8 cellular contexts compared by ENCODE assay signal in the genomic region with DNA sequence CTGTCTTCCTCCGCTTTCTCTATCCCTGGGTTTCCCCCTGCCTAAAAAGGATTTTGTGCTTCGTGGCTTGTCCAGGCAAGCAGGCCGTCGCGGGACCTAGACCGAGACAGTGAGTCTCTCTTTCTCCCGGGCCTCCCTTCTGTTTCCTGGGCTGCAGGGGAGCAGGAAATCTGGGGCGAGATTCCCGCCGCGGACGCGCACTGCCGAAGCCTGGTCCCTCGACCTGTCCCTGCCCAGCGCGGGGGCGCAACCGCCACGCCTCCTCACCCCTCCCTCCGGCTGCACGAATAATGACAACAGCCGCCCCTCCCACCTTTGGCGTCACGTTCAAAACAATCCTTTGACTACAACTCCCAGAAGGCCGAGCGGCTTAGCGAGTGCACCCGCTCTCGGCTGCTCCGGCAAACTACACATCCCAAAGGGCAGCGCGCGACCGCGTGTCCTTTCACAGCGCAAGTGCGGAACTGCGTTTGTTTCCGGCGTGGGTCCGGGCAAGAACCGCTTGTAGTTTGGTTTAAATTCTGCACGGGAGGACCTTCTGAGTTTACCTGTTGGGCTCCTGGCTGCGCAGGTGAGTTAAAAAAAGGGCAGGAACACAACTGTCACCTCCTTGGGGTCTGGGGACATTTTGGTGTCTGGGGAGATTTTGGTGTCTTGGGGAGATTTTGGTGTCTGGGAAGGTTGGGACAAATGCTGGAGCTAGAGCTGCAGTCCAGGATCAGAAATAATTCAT. TPM values are rescaled to one million over a fixed set of nuclear protein-coding genes. Genes with fewer than 3 reads are reported as not detected.
A peak's percentile ranks its signal among the peaks of the same experiment; 100 is the strongest.
DNase-seq lines count a peak whose midpoint lies in the region; ATAC-seq and TF ChIP-seq lines count a peak whose summit lies in the region.

CLP1 (plus strand) TSS at position 473 of the 733 bp plus-strand sequence. CDS start 1,715 bp downstream, outside the sequence.

- peak; percentile 99 for DNase-seq in ELF-1 (ENCODE audit: low read depth, low spot score)
- DNase-seq in H7 = peak; percentile 97
- peak; percentile 99 for DNase-seq in M059J (ENCODE audit: low read depth)
- peak; percentile 84 to 93 for DNase-seq in SHP77 (lab: John Stamatoyannopoulos, UW)
- DNase-seq in activated effector memory CD4-positive, alpha-beta T cell treated with Interleukin-2 at 50 U/mL for 16 hours = peak; percentile 96
- peak; percentile 98 for DNase-seq in fibroblast of the aortic adventitia (ENCODE audit: low read depth)
- peak; percentile 99 for DNase-seq in nephron progenitor cell
- peak; percentile 95 to 98 for DNase-seq in stimulated activated naive CD8-positive, alpha-beta T cell treated with anti-CD3 and anti-CD28 coated beads, Interleukin-15, amount 100 ng/mL, for 72 hours

- no peaks in the 10 kb centered on the region for H3K9me3 Mint-ChIP-seq in nephron progenitor cell
- H3K9me3 Mint-ChIP-seq in stimulated activated naive CD8-positive, alpha-beta T cell treated with anti-CD3 and anti-CD28 coated beads, Interleukin-15, amount 100 ng/mL, for 72 hours = no peaks in the 10 kb centered on the region

- H3K27me3 ChIP-seq in H7 (ENCODE audit: control insufficient read depth, insufficient read depth, low read length) = peaks cover 2% of the 10 kb centered on the region; the same call in 1 of the 2 replicates

- TF ChIP-seq CTCF in fibroblast of the aortic adventitia (IDR thresholded peaks at IDR 0.05; ENCODE audit: insufficient read depth, low read length) = no peak
- TF ChIP-seq CTCF in nephron progenitor cell (IDR thresholded peaks at IDR 0.05) = no peak

- peaks cover 13% of the 10 kb centered on the region for H3K36me3 ChIP-seq in H7 (replicated peaks; ENCODE audit: control insufficient read depth, insufficient read depth, low read length)

- peaks cover 6% of the 10 kb centered on the region for H3K27me3 Mint-ChIP-seq in nephron progenitor cell (ENCODE audit: low read depth, poor library complexity)
- no peaks in the 10 kb centered on the region for H3K27me3 Mint-ChIP-seq in stimulated activated naive CD8-positive, alpha-beta T cell treated with anti-CD3 and anti-CD28 coated beads, Interleukin-15, amount 100 ng/mL, for 72 hours

- peaks cover 33% of the 10 kb centered on the region for H3K4me1 Mint-ChIP-seq in nephron progenitor cell
- H3K4me1 Mint-ChIP-seq in stimulated activated naive CD8-positive, alpha-beta T cell treated with anti-CD3 and anti-CD28 coated beads, Interleukin-15, amount 100 ng/mL, for 72 hours = peaks cover 54% of the 10 kb centered on the region

- H3K4me3 ChIP-seq in H7 (ENCODE audit: insufficient read depth, low read depth, low read length) = peak within 1 kb of the TSS; percentile 55
- H3K4me3 ChIP-seq in fibroblast of the aortic adventitia (ENCODE audit: low read depth, low read length) = peak within 1 kb of the TSS; percentile 78

- ATAC-seq in stimulated activated naive CD8-positive, alpha-beta T cell treated with anti-CD3 and anti-CD28 coated beads, Interleukin-15, amount 100 ng/mL, for 72 hours = peak; percentile 99

- H3K27ac Mint-ChIP-seq in nephron progenitor cell = peak within 1 kb of the TSS; percentile 95
- H3K27ac Mint-ChIP-seq in stimulated activated naive CD8-positive, alpha-beta T cell treated with anti-CD3 and anti-CD28 coated beads, Interleukin-15, amount 100 ng/mL, for 72 hours = peak within 1 kb of the TSS; percentile 95 to 99

- H3K4me3 Mint-ChIP-seq in nephron progenitor cell = peak within 1 kb of the TSS; percentile 100
- H3K4me3 Mint-ChIP-seq in stimulated activated naive CD8-positive, alpha-beta T cell treated with anti-CD3 and anti-CD28 coated beads, Interleukin-15, amount 100 ng/mL, for 72 hours = peak within 1 kb of the TSS; percentile 99 to 100

- H3K36me3 Mint-ChIP-seq in nephron progenitor cell (ENCODE audit: low read depth) = peaks cover 28% of the 10 kb centered on the region

RNA-seq across cellular contexts. Expression of gene CLP1, which starts in this region (rescaled TPM):
- 26.4 and 33.4 TPM in 2 replicates for total RNA-seq in H7 (2014; rRNA removed; shearing (Covaris generic))
- 18.4 and 30.7 TPM in 2 replicates for total RNA-seq in M059J (2014; rRNA removed; shearing (Covaris generic))
- 12.6 and 16.2 TPM in 2 replicates for total RNA-seq in fibroblast of the aortic adventitia (ENCODE audit: low replicate concordance)

Comparison
In these comparisons a context has a peak if more than half of its experiments do, and no peak if none do; other contexts are left out.
1. Peak in every context shown above with its lines: DNase-seq, ATAC-seq and H3K4me3 ChIP-seq.